ENCODE assay signal across 7 cellular contexts in the genomic region with DNA sequence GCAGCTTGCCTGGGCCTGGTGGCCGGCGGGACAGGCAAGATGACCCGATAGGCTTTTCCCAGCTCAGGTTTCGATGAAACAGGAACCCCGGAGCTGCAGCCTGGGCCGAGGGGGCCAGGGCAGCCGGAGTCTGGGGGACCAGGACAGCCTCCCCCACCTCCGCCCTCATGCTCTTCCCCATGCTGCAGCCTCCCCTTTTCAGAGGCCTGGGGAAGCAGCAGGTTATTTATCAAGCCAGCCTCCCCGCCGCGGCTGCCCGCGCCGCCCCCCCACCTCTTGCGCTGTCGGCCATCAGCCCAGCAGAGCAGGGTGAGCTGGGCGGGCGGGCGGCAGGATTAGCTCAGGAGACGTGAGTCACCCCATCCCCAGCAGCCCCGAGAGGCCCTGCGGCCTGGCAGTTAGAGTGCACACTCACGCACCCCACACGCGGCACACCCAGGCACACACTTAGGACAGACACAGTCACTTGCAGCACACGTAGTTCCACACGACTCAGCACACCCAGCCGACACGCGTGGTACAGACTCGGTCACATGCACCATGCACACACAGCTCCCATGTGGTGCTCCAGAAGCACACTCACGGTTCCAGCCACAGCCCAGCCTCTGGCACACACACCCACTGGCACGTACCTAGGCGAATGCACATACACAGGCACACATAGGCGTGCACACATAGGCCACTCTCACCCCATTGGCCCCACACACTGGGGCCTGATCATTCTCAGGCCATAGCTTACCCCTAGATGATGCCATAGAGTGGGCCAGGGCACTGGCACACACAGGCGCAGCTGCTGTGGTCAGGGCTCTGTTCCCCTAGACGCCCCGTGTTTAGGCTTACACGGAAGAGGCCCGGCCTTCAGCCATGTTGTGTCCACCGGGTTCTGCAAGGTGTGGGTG. TPM values are rescaled to one million over a fixed set of nuclear protein-coding genes. Genes with fewer than 3 reads are reported as not detected.
A peak's percentile ranks its signal among the peaks of the same experiment; 100 is the strongest.
DNase-seq lines count a peak whose midpoint lies in the region; ATAC-seq, FAIRE-seq and TF ChIP-seq lines count a peak whose summit lies in the region.

No MANE protein-coding gene starts in this region.

- peak in 1 of 2 donors; percentile 78 for TF ChIP-seq POLR2A in adrenal gland (IDR thresholded peaks at IDR 0.05)

- H3K36me3 ChIP-seq in adrenal gland (replicated peaks in 1 of 2) (no peaks in the 10 kb centered on the region), right atrium auricular region (no peaks in the 10 kb centered on the region)

- ATAC-seq in GM18502 (IDR thresholded peaks at IDR 0.05; ENCODE audit: poor library complexity, unreplicated experiment) (peak; percentile 30), sciatic nerve (peak; percentile 81), HG03378 (IDR thresholded peaks at IDR 0.05; ENCODE audit: unreplicated experiment) (no peak)

- DNase-seq in HTR-8/SVneo (ENCODE audit: insufficient read length, low spot score), result peak; percentile 88
- peak; percentile 88 to 98 (median 96) for DNase-seq in adrenal gland
- peak; percentile 97 for DNase-seq in right atrium auricular region (ENCODE audit: low spot score)
- DNase-seq in sciatic nerve (ENCODE audit: low spot score), result peak; percentile 86
- no peak for DNase-seq in NCI-H1092 treated with DMSO at 0.1 percent for 48 hours (lab: John Stamatoyannopoulos, UW)

- H3K4me1 ChIP-seq in adrenal gland (replicated peaks in 1 of 2) (peaks cover 66 to 86% of the 10 kb centered on the region in 2 donors), right atrium auricular region (peaks cover 2 to 100% of the 10 kb centered on the region in 2 donors)

- TF ChIP-seq CTCF in adrenal gland (IDR thresholded peaks at IDR 0.05) (no peak), right atrium auricular region (IDR thresholded peaks at IDR 0.05) (no peak)

- FAIRE-seq in HTR-8/SVneo (lab: Jason Lieb, UNC), result peak; percentile 90

- H3K27ac ChIP-seq in adrenal gland (peak overlapping the region; percentile 70 to 97 (median 88)), right atrium auricular region (peak overlapping the region; percentile 94 to 97)

- H3K9me3 ChIP-seq in adrenal gland (replicated peaks in 1 of 3), result no peaks in the 10 kb centered on the region
- no peaks in the 10 kb centered on the region for H3K9me3 ChIP-seq in right atrium auricular region

- intact Hi-C loops in adrenal gland (cut with DNase I) (no loop called here), sciatic nerve (cut with DNase I) (no loop called here)

- H3K4me3 ChIP-seq in adrenal gland (peak overlapping the region in 1 of 4 donors; percentile 26), right atrium auricular region (peak overlapping the region; percentile 7 to 40)

- WGBS in adrenal gland, 4 donors, result 15 to 41% (median 19%) methylated on average over 19 to 41 of the region's 41 CpGs

- H3K27me3 ChIP-seq in adrenal gland, result no peaks in the 10 kb centered on the region
- no peaks in the 10 kb centered on the region for H3K27me3 ChIP-seq in right atrium auricular region

RNA-seq across cellular contexts. Expression of a gene that starts 13.0 kb away (rescaled TPM):
- total RNA-seq in adrenal gland (10 to 100 TPM; 33.5 to 79.3 (median 42.4) TPM), right atrium auricular region (10 to 100 TPM; 57.9 to 59.5 TPM), sciatic nerve (62.7 TPM)
- polyA plus RNA-seq in adrenal gland, result 10 to 100 TPM; 17.7 to 29.8 (median 27.8) TPM
